8 cellular contexts compared by ENCODE assay signal in genomic region chr6:85451586-85452306, GRCh38. TPM values are rescaled to one million over a fixed set of nuclear protein-coding genes. Genes with fewer than 3 reads are reported as not detected.
DNase-seq lines count a peak whose midpoint lies in the region; ATAC-seq and TF ChIP-seq lines count a peak whose summit lies in the region.

No MANE protein-coding gene starts in this region.

- H3K27me3 ChIP-seq in fibroblast of lung (ENCODE audit: control insufficient read depth, insufficient read depth, low read length), result no peaks in the 10 kb centered on the region

- DNase-seq in T-helper 17 cell, result no peak
- DNase-seq in fibroblast of lung (ENCODE audit: low read depth in 2 of 2), result no peak
- DNase-seq in ecto neural progenitor cell (ENCODE audit: low spot score), result no peak
- DNase-seq in NCI-H1930 (lab: John Stamatoyannopoulos, UW), result no peak
- no peak for DNase-seq in middle frontal gyrus (ENCODE audit: extremely low spot score, low spot score)

- H3K36me3 Mint-ChIP-seq in T-helper 17 cell (ENCODE audit: low read depth), result peaks cover 10% of the 10 kb centered on the region

- H4K20me1 ChIP-seq in fibroblast of lung (ENCODE audit: control insufficient read depth, extremely low read depth, insufficient read depth, low read length), result no peaks in the 10 kb centered on the region

- no peaks in the 10 kb centered on the region for H3K9me3 ChIP-seq in ES-I3 (ENCODE audit: control insufficient read depth, insufficient read depth, low read length)
- H3K9me3 ChIP-seq in T-helper 17 cell (ENCODE audit: control insufficient read depth, low read length, poor library complexity, severe bottlenecking), result no peaks in the 10 kb centered on the region
- H3K9me3 ChIP-seq in fibroblast of lung (ENCODE audit: control insufficient read depth, insufficient read depth, low read depth, low read length), result no peaks in the 10 kb centered on the region

- H3K79me2 ChIP-seq in fibroblast of lung (ENCODE audit: control insufficient read depth, insufficient read depth, low read length), result peaks cover 86% of the 10 kb centered on the region

- peak overlapping the region; percentile 93 for H3K4me3 Mint-ChIP-seq in T-helper 17 cell

- H3K27ac ChIP-seq in fibroblast of lung (ENCODE audit: insufficient read depth, low read length) (peak overlapping the region; percentile 95), skin epidermis (peak overlapping the region in 13 of 21 experiments; percentile 5 to 87 (median 83))

- peaks cover 85% of the 10 kb centered on the region for H3K27me3 Mint-ChIP-seq in T-helper 17 cell

- H3K36me3 ChIP-seq in ES-I3 (ENCODE audit: insufficient read depth, low read length) (no peaks in the 10 kb centered on the region; the same call in 1 of the 2 replicates), fibroblast of lung (ENCODE audit: control insufficient read depth, insufficient read depth, low read length) (no peaks in the 10 kb centered on the region)

- H3K4me1 ChIP-seq in ES-I3 (ENCODE audit: insufficient read depth, low read length) (no peaks in the 10 kb centered on the region), fibroblast of lung (ENCODE audit: control insufficient read depth, extremely low read depth, insufficient read depth, low read length) (peaks cover 14% of the 10 kb centered on the region)

- H2AFZ ChIP-seq in fibroblast of lung (ENCODE audit: low read length), result no peak overlapping the region

- peak overlapping the region; percentile 34 for H3K27ac Mint-ChIP-seq in T-helper 17 cell

- ATAC-seq in T-helper 17 cell (no peak), GM18907 (IDR thresholded peaks at IDR 0.05; ENCODE audit: unreplicated experiment) (no peak)

- H3K4me2 ChIP-seq in fibroblast of lung (ENCODE audit: extremely low read depth, insufficient read depth, low read length), result peak overlapping the region; percentile 70

- H3K4me1 Mint-ChIP-seq in T-helper 17 cell, result peaks cover 22% of the 10 kb centered on the region

- TF ChIP-seq CTCF in fibroblast of lung (conservative IDR thresholded peaks at IDR 0.05 in 1 of 2, IDR thresholded peaks at IDR 0.05 in 1 of 2; ENCODE audit: low read depth in 1 of 2, low read length in 2 of 2), result no peak

- peak overlapping the region; percentile 87; the same call in 1 of the 2 replicates for H3K9ac ChIP-seq in ES-I3 (ENCODE audit: low read depth, low read length)
- peak overlapping the region; percentile 91 for H3K9ac ChIP-seq in fibroblast of lung (ENCODE audit: insufficient read depth, low read length)

- peak overlapping the region; percentile 79 to 99 (median 89) for H3K4me3 ChIP-seq in fibroblast of lung (replicated peaks in 1 of 4; ENCODE audit: control extremely low read depth in 1 of 4, insufficient read depth in 1 of 4, low read depth in 3 of 4, low read length in 4 of 4)
- H3K4me3 ChIP-seq in skin epidermis, result peak overlapping the region in 5 of 7 experiments; percentile 40 to 61 (median 53)

RNA-seq across cellular contexts. Expression of gene NT5E, which starts 1.9 kb away (rescaled TPM):
- 1 to 10 TPM; 1.5 to 5.1 TPM for total RNA-seq in T-helper 17 cell
- 111 and 257 TPM in 2 replicates for total RNA-seq in fibroblast of lung
- polyA plus RNA-seq in fibroblast of lung, result 217 and 324 TPM in 2 replicates
- polyA plus RNA-seq in fibroblast of lung (2012), result 125 and 203 TPM in 2 replicates
- polyA minus RNA-seq in fibroblast of lung (ENCODE audit: low replicate concordance), result 43.7 and 113 TPM in 2 replicates

Comparison
In these comparisons a context has a peak if more than half of its experiments do, and no peak if none do; other contexts are left out.
1. RNA of gene NT5E, which starts 1.9 kb away (total RNA-seq): 111 to 257 TPM in fibroblast of lung; 1.5 to 5.1 TPM in T-helper 17 cell; every median in the first group is over 10 times any median in the second.